In genomic region chr12:65556676-65557424, GRCh38 we compare ENCODE assay signal across 1 cellular context.
A peak's percentile ranks its signal among the peaks of the same experiment; 100 is the strongest.
TF ChIP-seq lines count a peak whose summit lies in the region.

No MANE protein-coding gene starts in this region.

TF ChIP-seq in K562, 482 proteins besides CTCF, POLR2A, EP300 and RAD21 (continued from another document and continues in another):
- TF ChIP-seq ZNF592 (IDR thresholded peaks at IDR 0.05), result peak; percentile 39; the same call in 1 of the 2 replicates
- no peak for TF ChIP-seq NR0B1 (IDR thresholded peaks at IDR 0.05; ENCODE audit: partially characterized antibody)
- no peak for TF ChIP-seq PKNOX1 (IDR thresholded peaks at IDR 0.05)
- no peak for TF ChIP-seq ELK3 (CRISPR knock-in tag; IDR thresholded peaks at IDR 0.05)
- no peak for TF ChIP-seq ZKSCAN3 (CRISPR knock-in tag; IDR thresholded peaks at IDR 0.05)
- TF ChIP-seq CTBP1 (IDR thresholded peaks at IDR 0.05; ENCODE audit: borderline replicate concordance), result no peak
- 0 out of 4 replicates have a peak, but pooled peaks of 1 of the 2 experiments have one; percentile 16 for TF ChIP-seq TEAD1 (CRISPR knock-in tag; IDR thresholded peaks at IDR 0.05)
- TF ChIP-seq FOXM1 (IDR thresholded peaks at IDR 0.05; ENCODE audit: low read depth), result no peak
- no peak for TF ChIP-seq FOXM1 (CRISPR knock-in tag; IDR thresholded peaks at IDR 0.05; ENCODE audit: low read depth)
- TF ChIP-seq ZNF584 (CRISPR knock-in tag; IDR thresholded peaks at IDR 0.05; ENCODE audit: low read depth), result 0 out of 2 replicates have a peak, but pooled peaks have one; percentile 66
- TF ChIP-seq ARID4B (CRISPR knock-in tag; IDR thresholded peaks at IDR 0.05), result no peak
- TF ChIP-seq ZBTB7A (IDR thresholded peaks at IDR 0.05; ENCODE audit: borderline replicate concordance, control insufficient read depth, low read depth, low read length), result no peak
- no peak for TF ChIP-seq TCF7 (IDR thresholded peaks at IDR 0.05; ENCODE audit: borderline replicate concordance)
- no peak for TF ChIP-seq SFPQ (IDR thresholded peaks at IDR 0.05; ENCODE audit: low read depth, low read length)
- 0 out of 2 replicates have a peak, but pooled peaks have one; percentile 59 for TF ChIP-seq ERF (CRISPR knock-in tag; IDR thresholded peaks at IDR 0.05)
- TF ChIP-seq POU5F1 (IDR thresholded peaks at IDR 0.05; ENCODE audit: borderline replicate concordance, low read depth, low read length, partially characterized antibody), result no peak
- TF ChIP-seq ZNF76 (CRISPR knock-in tag; IDR thresholded peaks at IDR 0.05; ENCODE audit: borderline replicate concordance), result 0 out of 2 replicates have a peak, but pooled peaks have one; percentile 46
- no peak for TF ChIP-seq FOS (IDR thresholded peaks at IDR 0.05; ENCODE audit: extremely low read depth, insufficient read length)
- no peak for TF ChIP-seq NFIX (CRISPR knock-in tag; IDR thresholded peaks at IDR 0.05; ENCODE audit: low read depth)
- 0 out of 2 replicates have a peak, but pooled peaks have one; percentile 19 for TF ChIP-seq HIVEP1 (CRISPR knock-in tag; IDR thresholded peaks at IDR 0.05)
- TF ChIP-seq POLR2AphosphoS5 (IDR thresholded peaks at IDR 0.05; ENCODE audit: control insufficient read depth, insufficient read depth, low read depth, low read length), result no peak
- TF ChIP-seq GABPB1 (CRISPR knock-in tag; IDR thresholded peaks at IDR 0.05), result no peak
- peak; percentile 90 for TF ChIP-seq DMBX1 (CRISPR knock-in tag; IDR thresholded peaks at IDR 0.05; ENCODE audit: borderline replicate concordance)
- TF ChIP-seq CHAMP1 (IDR thresholded peaks at IDR 0.05), result no peak
- TF ChIP-seq DEAF1 (CRISPR knock-in tag; IDR thresholded peaks at IDR 0.05), result peak; percentile 54
- no peak for TF ChIP-seq IRF2 (CRISPR knock-in tag; IDR thresholded peaks at IDR 0.05)
- 0 out of 2 replicates have a peak, but pooled peaks have one; percentile 36 for TF ChIP-seq ZNF354B (CRISPR knock-in tag; IDR thresholded peaks at IDR 0.05)
- 0 out of 2 replicates have a peak, but pooled peaks have one; percentile 37 for TF ChIP-seq ZNF583 (CRISPR knock-in tag; IDR thresholded peaks at IDR 0.05)
- TF ChIP-seq ILK (tag; IDR thresholded peaks at IDR 0.05; ENCODE audit: borderline replicate concordance, low read depth), result no peak
- no peak for TF ChIP-seq TAF1 (IDR thresholded peaks at IDR 0.05; ENCODE audit: control insufficient read depth, extremely low read depth, insufficient read depth, low read length, severe bottlenecking)
- TF ChIP-seq ATF2 (CRISPR knock-in tag; IDR thresholded peaks at IDR 0.05), result no peak
- no peak for TF ChIP-seq CREB5 (CRISPR knock-in tag; IDR thresholded peaks at IDR 0.05)
- no peak for TF ChIP-seq ZNF263 (CRISPR knock-in tag; IDR thresholded peaks at IDR 0.05; ENCODE audit: borderline replicate concordance)
- TF ChIP-seq PHB (CRISPR knock-in tag; IDR thresholded peaks at IDR 0.05), result no peak
